ENCODE assay signal across 10 cellular contexts in the genomic region with DNA sequence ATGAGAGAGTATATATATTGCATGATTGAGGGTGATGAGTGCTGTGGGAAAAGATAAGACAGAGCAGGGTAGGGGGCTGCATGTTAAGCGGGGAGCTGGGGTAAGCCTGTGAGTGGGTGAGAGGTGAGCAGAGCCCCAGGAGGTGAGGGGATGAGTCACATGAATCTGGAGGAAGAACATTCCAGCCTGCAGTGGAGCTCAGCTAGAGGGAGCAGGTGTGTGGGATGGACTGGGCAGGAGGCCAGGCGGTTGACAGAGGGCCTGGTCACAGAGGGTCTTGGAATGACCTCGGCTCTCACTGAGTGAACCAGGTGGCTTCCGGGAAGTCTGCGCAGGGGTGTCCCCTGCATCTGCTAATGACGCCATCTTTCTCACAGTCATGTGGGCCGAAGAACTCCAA. TPM values are rescaled to one million over a fixed set of nuclear protein-coding genes. Genes with fewer than 3 reads are reported as not detected.
DNase-seq lines count a peak whose midpoint lies in the region; ATAC-seq and TF ChIP-seq lines count a peak whose summit lies in the region.
"Had no signal": no experiment of that assay in that cellular context is flagged by ENCODE, and none has a peak within 500 bp of the region (broad histone marks: within the 10 kb centered on the region; RNA-seq: fewer than 3 reads in every experiment).

No MANE protein-coding gene starts in this region.

- H3K4me1 ChIP-seq in SJSA1 (replicated peaks) (peaks cover 61% of the 10 kb centered on the region), foreskin keratinocyte (no peaks in the 10 kb centered on the region)

- no peak overlapping the region for H3K4me3 ChIP-seq in SJSA1
- H3K4me3 ChIP-seq: left lung had no signal

- DNase-seq in GM03348 (ENCODE audit: low spot score) (peak; percentile 58), SJSA1 (ENCODE audit: low read depth in 1 of 2, low spot score in 2 of 2) (peak; percentile 17 to 59), foreskin keratinocyte (peak; percentile 25 to 62), renal cortical epithelial cell (ENCODE audit: low read depth) (peak; percentile 92), medulla oblongata (ENCODE audit: extremely low spot score) (no peak)
- no peak for DNase-seq in activated CD8-positive, alpha-beta memory T cell treated with anti-CD3 and anti-CD28 coated beads, Interleukin-2, amount 50 U/mL, for 48 hours
- DNase-seq in stimulated activated CD4-positive, alpha-beta T cell treated with anti-CD3 and anti-CD28 coated beads, Interleukin-2, amount 100 ng/mL, for 24 hours = no peak
- DNase-seq: left lung, NCI-H1436 treated with DMSO at 0.1 percent for 48 hours had no signal

- H3K36me3 ChIP-seq in SJSA1 = peaks cover 76% of the 10 kb centered on the region

- no peak for TF ChIP-seq CTCF in foreskin keratinocyte (conservative IDR thresholded peaks at IDR 0.05)

- peak; percentile 80 for ATAC-seq in foreskin keratinocyte
- ATAC-seq in HG03432 (IDR thresholded peaks at IDR 0.05; ENCODE audit: unreplicated experiment) = no peak
- ATAC-seq: left lung had no signal

- peak overlapping the region; percentile 81 for H3K27ac ChIP-seq in SJSA1
- no peak overlapping the region for H3K27ac ChIP-seq in foreskin keratinocyte

- H3K9me3 ChIP-seq in SJSA1 (replicated peaks) = no peaks in the 10 kb centered on the region
- H3K9me3 ChIP-seq: left lung had no signal

- no peaks in the 10 kb centered on the region for H3K27me3 ChIP-seq in SJSA1 (replicated peaks)
- H3K27me3 ChIP-seq in foreskin keratinocyte = no peaks in the 10 kb centered on the region
- H3K27me3 ChIP-seq: left lung had no signal

RNA-seq across cellular contexts. Expression of a gene that starts 44.4 kb away (rescaled TPM):
- total RNA-seq in SJSA1 (2014; rRNA removed; shearing (Covaris generic)) = 23.1 and 29.5 TPM in 2 replicates
- total RNA-seq in foreskin keratinocyte = 28.7 and 33.1 TPM in 2 replicates
- polyA plus RNA-seq in foreskin keratinocyte = 9.4 and 9.5 TPM in 2 replicates
- 26.4 and 51.5 TPM in 2 replicates for total RNA-seq in renal cortical epithelial cell

RNA-seq across cellular contexts. Expression of a gene that starts 47.5 kb away (rescaled TPM):
- total RNA-seq in SJSA1 (2014; rRNA removed; shearing (Covaris generic)) = 111 and 170 TPM in 2 replicates
- total RNA-seq in foreskin keratinocyte (76.2 and 76.5 TPM in 2 replicates), renal cortical epithelial cell (79.6 and 185 TPM in 2 replicates)
- polyA plus RNA-seq in foreskin keratinocyte = 23.2 and 29.2 TPM in 2 replicates

RNA-seq across cellular contexts. Expression of a gene that starts 51.7 kb away (rescaled TPM):
- total RNA-seq in SJSA1 (2014; rRNA removed; shearing (Covaris generic)) = 28.6 and 43.9 TPM in 2 replicates
- total RNA-seq in foreskin keratinocyte (15.6 and 18.1 TPM in 2 replicates), renal cortical epithelial cell (3.6 and 13.3 TPM in 2 replicates)
- 10.7 and 11.2 TPM in 2 replicates for polyA plus RNA-seq in foreskin keratinocyte

Comparison
In these comparisons a context has a peak if more than half of its experiments do, and no peak if none do; other contexts are left out.
1. DNase-seq: peak in GM03348 (single experiment), SJSA1 (2 of 2), foreskin keratinocyte (2 of 2) and renal cortical epithelial cell (single experiment); none in activated CD8-positive, alpha-beta memory T cell treated with anti-CD3 and anti-CD28 coated beads, Interleukin-2, amount 50 U/mL, for 48 hours (single experiment), stimulated activated CD4-positive, alpha-beta T cell treated with anti-CD3 and anti-CD28 coated beads, Interleukin-2, amount 100 ng/mL, for 24 hours (0 of 2) and medulla oblongata (single experiment).